In genomic region chr13:102185375-102185984, GRCh38 we compare ENCODE assay signal across 31 cellular contexts.
"Had no signal": no experiment of that assay in that cellular context is flagged by ENCODE, and none has a peak within 500 bp of the region (broad histone marks: within the 10 kb centered on the region; RNA-seq: fewer than 3 reads in every experiment).

No MANE protein-coding gene starts in this region.

- H3K4me3 ChIP-seq: adrenal gland, body of pancreas, esophagus muscularis mucosa, gastrocnemius medialis, heart left ventricle had no signal

- H3K27me3 ChIP-seq: adrenal gland, body of pancreas, esophagus muscularis mucosa, foreskin keratinocyte, gastrocnemius medialis, heart left ventricle had no signal

- FAIRE-seq: colon had no signal

- ATAC-seq: activated CD4-positive, alpha-beta T cell treated with anti-CD3 and anti-CD28 coated beads for 36 hours; activated CD8-positive, alpha-beta memory T cell treated with anti-CD3 and anti-CD28 coated beads, Interleukin-2, amount 10 ng/mL, durations not matched to agents 7 days and 5 days; activated CD8-positive, alpha-beta T cell treated with anti-CD3 and anti-CD28 coated beads, Interleukin-2, amount 10 ng/mL, durations not matched to agents 7 days and 5 days; activated naive CD8-positive, alpha-beta T cell treated with anti-CD3 and anti-CD28 coated beads, Interleukin-2, amount 50 U/mL, for 24 hours; body of pancreas; effector memory CD8-positive, alpha-beta T cell; foreskin keratinocyte; gastrocnemius medialis; heart left ventricle had no signal

- H3K9me3 ChIP-seq: adrenal gland, body of pancreas, esophagus muscularis mucosa, gastrocnemius medialis, heart left ventricle had no signal

- DNase-seq: activated CD4-positive, alpha-beta memory T cell treated with anti-CD3 and anti-CD28 coated beads for 36 hours; activated CD4-positive, alpha-beta T cell treated with anti-CD3 and anti-CD28 coated beads for 36 hours; activated CD4-positive, alpha-beta T cell treated with anti-CD3 and anti-CD28 coated beads, Interleukin-2, amount 10 ng/mL, durations not matched to agents 24 days and 14 days; activated CD4-positive, CD25-positive, alpha-beta regulatory T cell; activated CD4-positive, CD25-positive, alpha-beta regulatory T cell treated with anti-CD3 and anti-CD28 coated beads, Interleukin-2, amount 50 U/mL, for 72 hours; activated CD8-positive, alpha-beta memory T cell treated with anti-CD3 and anti-CD28 coated beads, Interleukin-2, amount 10 ng/mL, durations not matched to agents 7 days and 5 days; activated CD8-positive, alpha-beta memory T cell treated with anti-CD3 and anti-CD28 coated beads, Interleukin-2, amount 50 U/mL, for 4 hours; activated CD8-positive, alpha-beta T cell treated with anti-CD3 and anti-CD28 coated beads, Interleukin-2, amount 10 ng/mL, durations not matched to agents 7 days and 5 days; activated effector memory CD4-positive, alpha-beta T cell treated with anti-CD3 and anti-CD28 coated beads, Interleukin-2, amount 50 U/mL, for 16 hours; activated naive CD4-positive, alpha-beta T cell treated with anti-CD3 and anti-CD28 coated beads for 36 hours; activated naive CD8-positive, alpha-beta T cell treated with anti-CD3 and anti-CD28 coated beads for 36 hours; activated naive CD8-positive, alpha-beta T cell treated with anti-CD3 and anti-CD28 coated beads, Interleukin-2, amount 50 U/mL, for 24 hours; activated T-cell treated with anti-CD3 and anti-CD28 coated beads, Interleukin-2, amount 50 U/mL, for 1 hour; activated T-cell treated with anti-CD3 and anti-CD28 coated beads, Interleukin-2, amount 50 U/mL, for 48 hours; adrenal gland; amygdala; aorta; body of pancreas; caudate nucleus; cortex of kidney; dermis blood vessel endothelial cell; effector CD4-positive, alpha-beta T cell; effector memory CD8-positive, alpha-beta T cell; erythroblast; foreskin keratinocyte; gastrocnemius medialis; glutamatergic neuron; heart left ventricle; T-helper 2 cell had no signal

- H3K27ac ChIP-seq: adrenal gland, body of pancreas, esophagus muscularis mucosa, foreskin keratinocyte, gastrocnemius medialis, heart left ventricle had no signal

- H3K4me1 ChIP-seq: adrenal gland, esophagus muscularis mucosa, foreskin keratinocyte, gastrocnemius medialis, heart left ventricle had no signal

- H3K36me3 ChIP-seq: adrenal gland, esophagus muscularis mucosa, gastrocnemius medialis, heart left ventricle had no signal
